In the genomic region with DNA sequence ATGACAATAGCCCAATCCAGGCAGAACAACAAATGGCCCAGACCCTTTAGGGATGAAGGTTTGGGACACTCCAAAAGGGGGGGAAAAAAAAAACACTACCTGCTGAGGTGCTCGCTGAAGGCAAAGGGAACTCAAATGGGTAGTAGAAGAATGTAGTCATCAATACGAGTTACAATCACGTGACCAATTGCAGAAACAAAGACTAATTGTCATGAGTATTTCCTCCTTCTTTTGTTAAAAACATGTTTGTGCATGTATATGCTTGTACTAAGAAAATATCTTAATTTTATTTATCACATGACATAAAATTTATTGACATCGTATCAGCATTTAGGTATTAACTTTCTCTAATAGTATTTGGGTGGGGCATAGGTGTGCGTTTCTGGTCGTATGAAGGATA, we compare ENCODE assay signal across 32 cellular contexts.
"Had no signal": no experiment of that assay in that cellular context is flagged by ENCODE, and none has a peak within 500 bp of the region (broad histone marks: within the 10 kb centered on the region; RNA-seq: fewer than 3 reads in every experiment).

No MANE protein-coding gene starts in this region.

- FAIRE-seq: astrocyte had no signal

- H3K27ac ChIP-seq: adrenal gland, ascending aorta, brain microvascular endothelial cell, breast epithelium, cardiac muscle cell had no signal

- H3K4me1 ChIP-seq: adrenal gland, ascending aorta, breast epithelium had no signal

- DNase-seq: activated effector memory CD4-positive, alpha-beta T cell treated with anti-CD3 and anti-CD28 coated beads, Interleukin-2, amount 50 U/mL, for 16 hours; activated effector memory CD4-positive, alpha-beta T cell treated with Interleukin-2 at 50 U/mL for 16 hours; activated gamma-delta T cell; activated gamma-delta T cell treated with Interleukin-2 at 50 U/mL for 16 hours; activated naive CD4-positive, alpha-beta T cell; activated naive CD4-positive, alpha-beta T cell treated with anti-CD3 and anti-CD28 coated beads for 36 hours; activated naive CD4-positive, alpha-beta T cell treated with anti-CD3 and anti-CD28 coated beads, Interleukin-2, amount 10 ng/mL, durations not matched to agents 7 days and 5 days; activated naive CD4-positive, alpha-beta T cell treated with anti-CD3 and anti-CD28 coated beads, Interleukin-2, amount 50 U/mL, for 16 hours; activated naive CD4-positive, alpha-beta T cell treated with Interleukin-2 at 50 U/mL for 16 hours; activated naive CD8-positive, alpha-beta T cell treated with anti-CD3 and anti-CD28 coated beads for 36 hours; activated naive CD8-positive, alpha-beta T cell treated with anti-CD3 and anti-CD28 coated beads, Interleukin-2, amount 10 ng/mL, durations not matched to agents 7 days and 5 days; activated naive CD8-positive, alpha-beta T cell treated with anti-CD3 and anti-CD28 coated beads, Interleukin-2, amount 50 U/mL, for 24 hours; activated T-cell treated with anti-CD3 and anti-CD28 coated beads, Interleukin-2, amount 50 U/mL, for 1 hour; activated T-cell treated with anti-CD3 and anti-CD28 coated beads, Interleukin-2, amount 50 U/mL, for 24 hours; activated T-cell treated with anti-CD3 and anti-CD28 coated beads, Interleukin-2, amount 50 U/mL, for 4 hours; activated T-cell treated with anti-CD3 and anti-CD28 coated beads, Interleukin-2, amount 50 U/mL, for 48 hours; activated T-cell treated with anti-CD3 and anti-CD28 coated beads, Interleukin-2, amount 50 U/mL, for 72 hours; adrenal gland; amniotic stem cell; amygdala; anterior cingulate cortex; aorta; brain microvascular endothelial cell; caudate nucleus; central memory CD4-positive, alpha-beta T cell; cerebellar nuclear complex had no signal

- H3K27me3 ChIP-seq: adrenal gland, ascending aorta, brain microvascular endothelial cell, breast epithelium, cardiac muscle cell had no signal

- ATAC-seq: activated naive CD4-positive, alpha-beta T cell treated with anti-CD3 and anti-CD28 coated beads, Interleukin-2, amount 50 U/mL, for 72 hours; activated naive CD8-positive, alpha-beta T cell treated with anti-CD3 and anti-CD28 coated beads, Interleukin-2, amount 50 U/mL, for 24 hours; activated T-cell treated with anti-CD3 and anti-CD28 coated beads, Interleukin-2, amount 50 U/mL, for 4 hours; activated T-cell treated with anti-CD3 and anti-CD28 coated beads, Interleukin-2, amount 50 U/mL, for 72 hours; activated T-helper 17 cell treated with anti-CD3 and anti-CD28 coated beads, Interleukin-2, amount 50 U/mL, for 72 hours had no signal

- H3K4me3 ChIP-seq: adrenal gland, ascending aorta, breast epithelium, cardiac muscle cell had no signal

- H3K9me3 ChIP-seq: adrenal gland, ascending aorta had no signal

- H3K36me3 ChIP-seq: adrenal gland, ascending aorta, brain microvascular endothelial cell, breast epithelium, cardiac muscle cell had no signal
